ENCODE assay signal across 1 cellular context in the genomic region with DNA sequence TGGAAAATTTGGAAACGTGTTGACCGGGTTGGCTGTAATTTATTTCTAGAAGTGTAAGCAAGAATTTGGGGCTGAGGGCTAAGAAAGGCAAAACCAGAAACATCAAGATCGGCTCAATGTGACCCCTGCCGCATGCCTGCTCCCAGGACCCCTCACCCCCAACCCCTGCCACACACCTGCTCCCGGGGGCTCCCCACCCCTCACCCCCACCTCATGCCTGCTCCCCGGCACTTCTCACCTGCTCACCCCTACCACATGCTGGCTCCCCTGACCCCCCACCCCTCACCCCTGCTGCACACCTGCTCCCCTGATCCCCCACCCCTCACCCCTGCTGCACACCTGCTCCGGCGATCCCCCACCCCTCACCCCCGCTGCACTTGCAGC.
TF ChIP-seq lines count a peak whose summit lies in the region.

No MANE protein-coding gene starts in this region.

TF ChIP-seq in GM23338, 12 proteins besides CTCF, POLR2A, EP300 and RAD21 (continued from another document):
- TF ChIP-seq, protein P1, sequence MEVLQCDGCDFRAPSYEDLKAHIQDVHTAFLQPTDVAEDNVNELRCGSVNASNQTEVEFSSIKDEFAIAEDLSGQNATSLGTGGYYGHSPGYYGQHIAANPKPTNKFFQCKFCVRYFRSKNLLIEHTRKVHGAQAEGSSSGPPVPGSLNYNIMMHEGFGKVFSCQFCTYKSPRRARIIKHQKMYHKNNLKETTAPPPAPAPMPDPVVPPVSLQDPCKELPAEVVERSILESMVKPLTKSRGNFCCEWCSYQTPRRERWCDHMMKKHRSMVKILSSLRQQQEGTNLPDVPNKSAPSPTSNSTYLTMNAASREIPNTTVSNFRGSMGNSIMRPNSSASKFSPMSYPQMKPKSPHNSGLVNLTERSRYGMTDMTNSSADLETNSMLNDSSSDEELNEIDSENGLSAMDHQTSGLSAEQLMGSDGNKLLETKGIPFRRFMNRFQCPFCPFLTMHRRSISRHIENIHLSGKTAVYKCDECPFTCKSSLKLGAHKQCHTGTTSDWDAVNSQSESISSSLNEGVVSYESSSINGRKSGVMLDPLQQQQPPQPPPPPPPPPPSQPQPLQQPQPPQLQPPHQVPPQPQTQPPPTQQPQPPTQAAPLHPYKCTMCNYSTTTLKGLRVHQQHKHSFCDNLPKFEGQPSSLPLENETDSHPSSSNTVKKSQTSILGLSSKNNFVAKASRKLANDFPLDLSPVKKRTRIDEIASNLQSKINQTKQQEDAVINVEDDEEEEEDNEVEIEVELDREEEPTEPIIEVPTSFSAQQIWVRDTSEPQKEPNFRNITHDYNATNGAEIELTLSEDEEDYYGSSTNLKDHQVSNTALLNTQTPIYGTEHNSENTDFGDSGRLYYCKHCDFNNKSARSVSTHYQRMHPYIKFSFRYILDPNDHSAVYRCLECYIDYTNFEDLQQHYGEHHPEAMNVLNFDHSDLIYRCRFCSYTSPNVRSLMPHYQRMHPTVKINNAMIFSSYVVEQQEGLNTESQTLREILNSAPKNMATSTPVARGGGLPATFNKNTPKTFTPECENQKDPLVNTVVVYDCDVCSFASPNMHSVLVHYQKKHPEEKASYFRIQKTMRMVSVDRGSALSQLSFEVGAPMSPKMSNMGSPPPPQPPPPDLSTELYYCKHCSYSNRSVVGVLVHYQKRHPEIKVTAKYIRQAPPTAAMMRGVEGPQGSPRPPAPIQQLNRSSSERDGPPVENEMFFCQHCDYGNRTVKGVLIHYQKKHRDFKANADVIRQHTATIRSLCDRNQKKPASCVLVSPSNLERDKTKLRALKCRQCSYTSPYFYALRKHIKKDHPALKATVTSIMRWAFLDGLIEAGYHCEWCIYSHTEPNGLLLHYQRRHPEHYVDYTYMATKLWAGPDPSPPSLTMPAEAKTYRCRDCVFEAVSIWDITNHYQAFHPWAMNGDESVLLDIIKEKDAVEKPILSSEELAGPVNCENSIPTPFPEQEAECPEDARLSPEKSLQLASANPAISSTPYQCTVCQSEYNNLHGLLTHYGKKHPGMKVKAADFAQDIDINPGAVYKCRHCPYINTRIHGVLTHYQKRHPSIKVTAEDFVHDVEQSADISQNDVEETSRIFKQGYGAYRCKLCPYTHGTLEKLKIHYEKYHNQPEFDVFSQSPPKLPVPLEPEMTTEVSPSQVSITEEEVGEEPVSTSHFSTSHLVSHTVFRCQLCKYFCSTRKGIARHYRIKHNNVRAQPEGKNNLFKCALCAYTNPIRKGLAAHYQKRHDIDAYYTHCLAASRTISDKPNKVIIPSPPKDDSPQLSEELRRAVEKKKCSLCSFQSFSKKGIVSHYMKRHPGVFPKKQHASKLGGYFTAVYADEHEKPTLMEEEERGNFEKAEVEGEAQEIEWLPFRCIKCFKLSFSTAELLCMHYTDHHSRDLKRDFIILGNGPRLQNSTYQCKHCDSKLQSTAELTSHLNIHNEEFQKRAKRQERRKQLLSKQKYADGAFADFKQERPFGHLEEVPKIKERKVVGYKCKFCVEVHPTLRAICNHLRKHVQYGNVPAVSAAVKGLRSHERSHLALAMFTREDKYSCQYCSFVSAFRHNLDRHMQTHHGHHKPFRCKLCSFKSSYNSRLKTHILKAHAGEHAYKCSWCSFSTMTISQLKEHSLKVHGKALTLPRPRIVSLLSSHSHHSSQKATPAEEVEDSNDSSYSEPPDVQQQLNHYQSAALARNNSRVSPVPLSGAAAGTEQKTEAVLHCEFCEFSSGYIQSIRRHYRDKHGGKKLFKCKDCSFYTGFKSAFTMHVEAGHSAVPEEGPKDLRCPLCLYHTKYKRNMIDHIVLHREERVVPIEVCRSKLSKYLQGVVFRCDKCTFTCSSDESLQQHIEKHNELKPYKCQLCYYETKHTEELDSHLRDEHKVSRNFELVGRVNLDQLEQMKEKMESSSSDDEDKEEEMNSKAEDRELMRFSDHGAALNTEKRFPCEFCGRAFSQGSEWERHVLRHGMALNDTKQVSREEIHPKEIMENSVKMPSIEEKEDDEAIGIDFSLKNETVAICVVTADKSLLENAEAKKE (CRISPR knock-in tag; IDR thresholded peaks at IDR 0.05) = no peak
- TF ChIP-seq JUNB (IDR thresholded peaks at IDR 0.05; ENCODE audit: unreplicated experiment) (no peak), CREB1 (CRISPR knock-in tag; IDR thresholded peaks at IDR 0.05; ENCODE audit: low read depth) (no peak), ZNF114 (CRISPR knock-in tag; IDR thresholded peaks at IDR 0.05) (no peak)
- TF ChIP-seq, protein P2, sequence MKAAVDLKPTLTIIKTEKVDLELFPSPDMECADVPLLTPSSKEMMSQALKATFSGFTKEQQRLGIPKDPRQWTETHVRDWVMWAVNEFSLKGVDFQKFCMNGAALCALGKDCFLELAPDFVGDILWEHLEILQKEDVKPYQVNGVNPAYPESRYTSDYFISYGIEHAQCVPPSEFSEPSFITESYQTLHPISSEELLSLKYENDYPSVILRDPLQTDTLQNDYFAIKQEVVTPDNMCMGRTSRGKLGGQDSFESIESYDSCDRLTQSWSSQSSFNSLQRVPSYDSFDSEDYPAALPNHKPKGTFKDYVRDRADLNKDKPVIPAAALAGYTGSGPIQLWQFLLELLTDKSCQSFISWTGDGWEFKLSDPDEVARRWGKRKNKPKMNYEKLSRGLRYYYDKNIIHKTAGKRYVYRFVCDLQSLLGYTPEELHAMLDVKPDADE (IDR thresholded peaks at IDR 0.05) = no peak
TF ChIP-seq in GM23338: peak in this region for 0.
